ENCODE assay signal across 8 cellular contexts in genomic region chr4:139633661-139634060, GRCh38. TPM values are rescaled to one million over a fixed set of nuclear protein-coding genes. Genes with fewer than 3 reads are reported as not detected.
DNase-seq lines count a peak whose midpoint lies in the region; ATAC-seq and TF ChIP-seq lines count a peak whose summit lies in the region.

No MANE protein-coding gene starts in this region.

- CTCF ChIA-PET in activated naive CD4-positive, alpha-beta T cell treated with anti-CD3 and anti-CD28 coated beads, Interleukin-2, amount 10 ng/mL, durations not matched to agents 7 days and 5 days (lab: Charles Lee): no interaction called here

- TF ChIP-seq CTCF in esophagus muscularis mucosa (IDR thresholded peaks at IDR 0.05) (peak; percentile 35 to 59 (median 42)), nephron (IDR thresholded peaks at IDR 0.05; ENCODE audit: unreplicated experiment in 3 of 3) (peak; percentile 43 to 56 (median 53)), GM13976 (IDR thresholded peaks at IDR 0.05; ENCODE audit: borderline replicate concordance, control extremely low read depth, extremely low read depth, insufficient read depth, missing control alignments) (no peak)

- H3K4me1 ChIP-seq in esophagus muscularis mucosa: no peaks in the 10 kb centered on the region

- H3K4me3 ChIP-seq in esophagus muscularis mucosa: peak overlapping the region; percentile 32 to 36 (median 34)

- no peak overlapping the region for H3K27ac Mint-ChIP-seq in nephron
- H3K27ac Mint-ChIP-seq in activated naive CD8-positive, alpha-beta T cell treated with anti-CD3 and anti-CD28 coated beads, Interleukin-2, amount 50 U/mL, for 24 hours: no peak overlapping the region
- H3K27ac Mint-ChIP-seq in activated naive CD4-positive, alpha-beta T cell treated with anti-CD3 and anti-CD28 coated beads, Interleukin-2, amount 10 ng/mL, durations not matched to agents 7 days and 5 days: no peak overlapping the region

- DNase-seq in DMS79 (lab: John Stamatoyannopoulos, UW): peak; percentile 45
- peak; percentile 13 for DNase-seq in NCI-H446 treated with DMSO at 0.1 percent for 48 hours (lab: John Stamatoyannopoulos, UW)
- DNase-seq in esophagus muscularis mucosa (ENCODE audit: extremely low spot score): no peak
- DNase-seq in activated naive CD8-positive, alpha-beta T cell treated with anti-CD3 and anti-CD28 coated beads, Interleukin-2, amount 50 U/mL, for 24 hours: no peak
- DNase-seq in activated naive CD4-positive, alpha-beta T cell treated with anti-CD3 and anti-CD28 coated beads, Interleukin-2, amount 10 ng/mL, durations not matched to agents 7 days and 5 days: no peak
- DNase-seq in GM13976 (ENCODE audit: low spot score): no peak
- DNase-seq in activated CD4-positive, alpha-beta T cell treated with anti-CD3 and anti-CD28 coated beads for 48 hours: no peak

- H3K36me3 ChIP-seq in esophagus muscularis mucosa: no peaks in the 10 kb centered on the region

- H3K36me3 Mint-ChIP-seq in nephron (ENCODE audit: low read depth): no peaks in the 10 kb centered on the region
- H3K36me3 Mint-ChIP-seq in activated naive CD8-positive, alpha-beta T cell treated with anti-CD3 and anti-CD28 coated beads, Interleukin-2, amount 50 U/mL, for 24 hours (ENCODE audit: low read depth): no peaks in the 10 kb centered on the region
- H3K36me3 Mint-ChIP-seq in activated naive CD4-positive, alpha-beta T cell treated with anti-CD3 and anti-CD28 coated beads, Interleukin-2, amount 10 ng/mL, durations not matched to agents 7 days and 5 days: no peaks in the 10 kb centered on the region

- no peaks in the 10 kb centered on the region for H3K27me3 ChIP-seq in esophagus muscularis mucosa

- H3K4me1 Mint-ChIP-seq in nephron: peaks cover 5% of the 10 kb centered on the region
- no peaks in the 10 kb centered on the region for H3K4me1 Mint-ChIP-seq in activated naive CD8-positive, alpha-beta T cell treated with anti-CD3 and anti-CD28 coated beads, Interleukin-2, amount 50 U/mL, for 24 hours
- H3K4me1 Mint-ChIP-seq in activated naive CD4-positive, alpha-beta T cell treated with anti-CD3 and anti-CD28 coated beads, Interleukin-2, amount 10 ng/mL, durations not matched to agents 7 days and 5 days: no peaks in the 10 kb centered on the region

- no peak for TF ChIP-seq EP300 in esophagus muscularis mucosa (IDR thresholded peaks at IDR 0.05)

- WGBS in esophagus muscularis mucosa: 51% methylated on average over 11 of the region's 11 CpGs

- intact Hi-C loops in esophagus muscularis mucosa (cut with DNase I): loop anchor here (5.0 kb wide), 2 partner anchors 136 to 216 kb away; no protein-coding TSS in a partner anchor

- H3K4me3 Mint-ChIP-seq in nephron: peak overlapping the region; percentile 59 to 78 (median 62)
- no peak overlapping the region for H3K4me3 Mint-ChIP-seq in activated naive CD8-positive, alpha-beta T cell treated with anti-CD3 and anti-CD28 coated beads, Interleukin-2, amount 50 U/mL, for 24 hours
- no peak overlapping the region for H3K4me3 Mint-ChIP-seq in activated naive CD4-positive, alpha-beta T cell treated with anti-CD3 and anti-CD28 coated beads, Interleukin-2, amount 10 ng/mL, durations not matched to agents 7 days and 5 days

- peaks cover 0 to 11% (median 4%) of the 10 kb centered on the region in 4 donors for H3K9me3 ChIP-seq in esophagus muscularis mucosa

- peaks cover 24% of the 10 kb centered on the region for H3K27me3 Mint-ChIP-seq in nephron (ENCODE audit: low read depth)
- peaks cover 21% of the 10 kb centered on the region for H3K27me3 Mint-ChIP-seq in activated naive CD8-positive, alpha-beta T cell treated with anti-CD3 and anti-CD28 coated beads, Interleukin-2, amount 50 U/mL, for 24 hours
- H3K27me3 Mint-ChIP-seq in activated naive CD4-positive, alpha-beta T cell treated with anti-CD3 and anti-CD28 coated beads, Interleukin-2, amount 10 ng/mL, durations not matched to agents 7 days and 5 days: peaks cover 31% of the 10 kb centered on the region

- in situ Hi-C loops in GM13976 (cut with MboI; ENCODE audit: low sequenced_read_pairs, unreplicated experiment): no loop called here

- no peak for ATAC-seq in activated naive CD8-positive, alpha-beta T cell treated with anti-CD3 and anti-CD28 coated beads, Interleukin-2, amount 50 U/mL, for 24 hours

- peak overlapping the region in 2 of 4 donors; percentile 14 to 36 for H3K27ac ChIP-seq in esophagus muscularis mucosa (replicated peaks in 1 of 4)

- TF ChIP-seq POLR2A in esophagus muscularis mucosa (IDR thresholded peaks at IDR 0.05; ENCODE audit: low read depth): no peak

- H3K9me3 Mint-ChIP-seq in nephron: peaks cover 8% of the 10 kb centered on the region
- H3K9me3 Mint-ChIP-seq in activated naive CD8-positive, alpha-beta T cell treated with anti-CD3 and anti-CD28 coated beads, Interleukin-2, amount 50 U/mL, for 24 hours: peaks cover 12% of the 10 kb centered on the region
- H3K9me3 Mint-ChIP-seq in activated naive CD4-positive, alpha-beta T cell treated with anti-CD3 and anti-CD28 coated beads, Interleukin-2, amount 10 ng/mL, durations not matched to agents 7 days and 5 days: peaks cover 4% of the 10 kb centered on the region

RNA-seq across cellular contexts. Expression of gene MGST2, which starts 32.0 kb away (rescaled TPM):
- 10 to 100 TPM; 28.7 to 39.7 (median 34.2) TPM for total RNA-seq in esophagus muscularis mucosa

Comparison
In these comparisons a context has a peak if more than half of its experiments do, and no peak if none do; other contexts are left out.
1. DNase-seq: peak in DMS79 (single experiment) and NCI-H446 treated with DMSO at 0.1 percent for 48 hours (single experiment); none in esophagus muscularis mucosa (single experiment), activated naive CD8-positive, alpha-beta T cell treated with anti-CD3 and anti-CD28 coated beads, Interleukin-2, amount 50 U/mL, for 24 hours (single experiment), activated naive CD4-positive, alpha-beta T cell treated with anti-CD3 and anti-CD28 coated beads, Interleukin-2, amount 10 ng/mL, durations not matched to agents 7 days and 5 days (single experiment), GM13976 (single experiment) and activated CD4-positive, alpha-beta T cell treated with anti-CD3 and anti-CD28 coated beads for 48 hours (single experiment).
2. H3K4me3 Mint-ChIP-seq: peak in nephron (3 of 3); none in activated naive CD8-positive, alpha-beta T cell treated with anti-CD3 and anti-CD28 coated beads, Interleukin-2, amount 50 U/mL, for 24 hours (single experiment) and activated naive CD4-positive, alpha-beta T cell treated with anti-CD3 and anti-CD28 coated beads, Interleukin-2, amount 10 ng/mL, durations not matched to agents 7 days and 5 days (single experiment).